ENCODE assay signal across 1 cellular context in the genomic region with DNA sequence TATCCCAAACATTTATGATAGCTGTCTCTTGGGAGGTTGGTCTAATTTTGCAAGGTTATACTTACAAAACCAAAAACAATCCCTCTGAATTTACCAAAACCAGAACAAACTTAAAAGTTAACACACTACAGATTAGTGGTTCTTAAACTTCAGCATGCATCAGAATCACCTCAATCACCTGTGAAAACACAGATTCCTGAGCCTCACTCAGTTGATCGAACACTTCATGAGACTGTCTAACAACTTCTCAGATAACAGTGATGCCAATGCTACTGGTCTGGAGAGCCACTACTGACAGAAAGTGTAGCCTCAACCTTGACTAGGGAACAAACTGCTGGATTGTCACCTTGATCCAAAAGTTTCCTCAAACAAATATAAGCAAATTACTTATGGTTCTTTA.
TF ChIP-seq lines count a peak whose summit lies in the region.

No MANE protein-coding gene starts in this region.

TF ChIP-seq in HepG2, 621 proteins besides CTCF, POLR2A, EP300 and RAD21:
- TF ChIP-seq XBP1 (CRISPR knock-in tag; IDR thresholded peaks at IDR 0.05) (no peak), KAT2B (IDR thresholded peaks at IDR 0.05; ENCODE audit: borderline replicate concordance, low read depth, low read length) (no peak), ZFAT (CRISPR knock-in tag; conservative IDR thresholded peaks at IDR 0.05) (no peak), FOXJ3 (CRISPR knock-in tag; IDR thresholded peaks at IDR 0.05; ENCODE audit: borderline replicate concordance) (no peak), MED1 (CRISPR knock-in tag; IDR thresholded peaks at IDR 0.05) (no peak), GATAD2A (CRISPR knock-in tag; IDR thresholded peaks at IDR 0.05) (no peak), ZNF552 (CRISPR knock-in tag; IDR thresholded peaks at IDR 0.05; ENCODE audit: borderline replicate concordance) (no peak), POLR2AphosphoS2 (IDR thresholded peaks at IDR 0.05; ENCODE audit: low read depth, low read length) (no peak), HNRNPK (IDR thresholded peaks at IDR 0.05; ENCODE audit: low read depth, low read length, poor library complexity, severe bottlenecking) (no peak), MED13 (CRISPR knock-in tag; IDR thresholded peaks at IDR 0.05) (no peak), ZNF776 (CRISPR knock-in tag; IDR thresholded peaks at IDR 0.05) (no peak)
- TF ChIP-seq, protein P1, sequence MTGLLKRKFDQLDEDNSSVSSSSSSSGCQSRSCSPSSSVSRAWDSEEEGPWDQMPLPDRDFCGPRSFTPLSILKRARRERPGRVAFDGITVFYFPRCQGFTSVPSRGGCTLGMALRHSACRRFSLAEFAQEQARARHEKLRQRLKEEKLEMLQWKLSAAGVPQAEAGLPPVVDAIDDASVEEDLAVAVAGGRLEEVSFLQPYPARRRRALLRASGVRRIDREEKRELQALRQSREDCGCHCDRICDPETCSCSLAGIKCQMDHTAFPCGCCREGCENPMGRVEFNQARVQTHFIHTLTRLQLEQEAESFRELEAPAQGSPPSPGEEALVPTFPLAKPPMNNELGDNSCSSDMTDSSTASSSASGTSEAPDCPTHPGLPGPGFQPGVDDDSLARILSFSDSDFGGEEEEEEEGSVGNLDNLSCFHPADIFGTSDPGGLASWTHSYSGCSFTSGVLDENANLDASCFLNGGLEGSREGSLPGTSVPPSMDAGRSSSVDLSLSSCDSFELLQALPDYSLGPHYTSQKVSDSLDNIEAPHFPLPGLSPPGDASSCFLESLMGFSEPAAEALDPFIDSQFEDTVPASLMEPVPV (CRISPR knock-in tag; IDR thresholded peaks at IDR 0.05), result no peak
- TF ChIP-seq, protein P2, sequence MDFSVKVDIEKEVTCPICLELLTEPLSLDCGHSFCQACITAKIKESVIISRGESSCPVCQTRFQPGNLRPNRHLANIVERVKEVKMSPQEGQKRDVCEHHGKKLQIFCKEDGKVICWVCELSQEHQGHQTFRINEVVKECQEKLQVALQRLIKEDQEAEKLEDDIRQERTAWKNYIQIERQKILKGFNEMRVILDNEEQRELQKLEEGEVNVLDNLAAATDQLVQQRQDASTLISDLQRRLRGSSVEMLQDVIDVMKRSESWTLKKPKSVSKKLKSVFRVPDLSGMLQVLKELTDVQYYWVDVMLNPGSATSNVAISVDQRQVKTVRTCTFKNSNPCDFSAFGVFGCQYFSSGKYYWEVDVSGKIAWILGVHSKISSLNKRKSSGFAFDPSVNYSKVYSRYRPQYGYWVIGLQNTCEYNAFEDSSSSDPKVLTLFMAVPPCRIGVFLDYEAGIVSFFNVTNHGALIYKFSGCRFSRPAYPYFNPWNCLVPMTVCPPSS (IDR thresholded peaks at IDR 0.05), result no peak
- TF ChIP-seq, protein P3, sequence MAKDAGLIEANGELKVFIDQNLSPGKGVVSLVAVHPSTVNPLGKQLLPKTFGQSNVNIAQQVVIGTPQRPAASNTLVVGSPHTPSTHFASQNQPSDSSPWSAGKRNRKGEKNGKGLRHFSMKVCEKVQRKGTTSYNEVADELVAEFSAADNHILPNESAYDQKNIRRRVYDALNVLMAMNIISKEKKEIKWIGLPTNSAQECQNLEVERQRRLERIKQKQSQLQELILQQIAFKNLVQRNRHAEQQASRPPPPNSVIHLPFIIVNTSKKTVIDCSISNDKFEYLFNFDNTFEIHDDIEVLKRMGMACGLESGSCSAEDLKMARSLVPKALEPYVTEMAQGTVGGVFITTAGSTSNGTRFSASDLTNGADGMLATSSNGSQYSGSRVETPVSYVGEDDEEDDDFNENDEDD (CRISPR knock-in tag; IDR thresholded peaks at IDR 0.05; ENCODE audit: borderline replicate concordance), result no peak
- TF ChIP-seq, protein P4, sequence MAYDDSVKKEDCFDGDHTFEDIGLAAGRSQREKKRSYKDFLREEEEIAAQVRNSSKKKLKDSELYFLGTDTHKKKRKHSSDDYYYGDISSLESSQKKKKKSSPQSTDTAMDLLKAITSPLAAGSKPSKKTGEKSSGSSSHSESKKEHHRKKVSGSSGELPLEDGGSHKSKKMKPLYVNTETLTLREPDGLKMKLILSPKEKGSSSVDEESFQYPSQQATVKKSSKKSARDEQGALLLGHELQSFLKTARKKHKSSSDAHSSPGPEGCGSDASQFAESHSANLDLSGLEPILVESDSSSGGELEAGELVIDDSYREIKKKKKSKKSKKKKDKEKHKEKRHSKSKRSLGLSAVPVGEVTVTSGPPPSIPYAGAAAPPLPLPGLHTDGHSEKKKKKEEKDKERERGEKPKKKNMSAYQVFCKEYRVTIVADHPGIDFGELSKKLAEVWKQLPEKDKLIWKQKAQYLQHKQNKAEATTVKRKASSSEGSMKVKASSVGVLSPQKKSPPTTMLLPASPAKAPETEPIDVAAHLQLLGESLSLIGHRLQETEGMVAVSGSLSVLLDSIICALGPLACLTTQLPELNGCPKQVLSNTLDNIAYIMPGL (CRISPR knock-in tag; IDR thresholded peaks at IDR 0.05; ENCODE audit: borderline replicate concordance in 1 of 2, low read depth in 1 of 2), result no peak
